ENCODE assay signal across 9 cellular contexts in the genomic region with DNA sequence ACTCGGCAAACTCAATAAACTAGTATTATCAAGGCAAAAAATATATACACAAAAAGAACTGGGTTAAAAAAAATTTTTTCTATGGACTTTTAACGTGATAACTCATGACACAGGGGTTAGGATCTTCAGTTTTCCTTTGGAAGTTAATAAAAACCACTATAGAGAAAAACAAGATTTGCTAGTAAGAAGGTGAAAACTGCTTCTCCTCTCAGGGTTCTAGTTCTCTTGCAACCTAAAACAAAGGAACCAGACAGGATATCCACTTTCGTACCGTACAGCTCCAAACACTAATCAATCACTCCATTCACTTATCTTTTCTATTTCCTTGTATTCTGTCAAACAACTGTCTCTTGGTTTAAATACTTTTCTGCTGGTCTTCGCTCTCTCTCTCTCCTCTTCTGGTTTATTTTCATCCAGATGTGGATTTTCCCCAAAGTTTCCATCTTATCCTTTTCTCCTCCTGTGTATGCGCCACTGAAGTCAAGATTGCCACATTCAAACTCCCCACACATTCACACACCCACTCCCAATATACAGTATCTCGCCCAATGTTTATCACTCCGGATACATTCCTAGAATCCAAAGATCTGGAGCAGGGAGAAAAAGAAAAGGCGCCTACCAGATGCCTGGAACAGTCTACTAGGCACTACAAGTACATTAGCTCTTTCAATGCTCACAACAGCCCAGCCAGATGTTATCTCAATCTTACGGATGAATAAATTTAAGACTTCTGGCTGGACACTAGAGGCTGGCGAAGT. TPM values are rescaled to one million over a fixed set of nuclear protein-coding genes. Genes with fewer than 3 reads are reported as not detected.
DNase-seq lines count a peak whose midpoint lies in the region; ATAC-seq and TF ChIP-seq lines count a peak whose summit lies in the region.
"Had no signal": no experiment of that assay in that cellular context is flagged by ENCODE, and none has a peak within 500 bp of the region (broad histone marks: within the 10 kb centered on the region; RNA-seq: fewer than 3 reads in every experiment).

No MANE protein-coding gene starts in this region.

- peak overlapping the region; percentile 87 to 96 (median 94) for H3K4me3 ChIP-seq in mammary epithelial cell (replicated peaks in 1 of 3; ENCODE audit: insufficient read depth in 1 of 3, low read depth in 2 of 3, low read length in 3 of 3)
- peak overlapping the region; percentile 93 to 99 for H3K4me3 ChIP-seq in mesenchymal stem cell (ENCODE audit: insufficient read depth in 1 of 2, low read depth in 1 of 2, low read length in 2 of 2)

- H4K8ac ChIP-seq in mesenchymal stem cell (ENCODE audit: low read length), result peak overlapping the region; percentile 27

- CTCF ChIA-PET in mammary epithelial cell (lab: Charles Lee; ENCODE audit: low non-redundant PET), result no interaction called here

- H3K14ac ChIP-seq in mesenchymal stem cell (ENCODE audit: low read length in 2 of 2), result no peak overlapping the region

- no peak overlapping the region for H2BK15ac ChIP-seq in mesenchymal stem cell (ENCODE audit: low read depth, poor library complexity, severe bottlenecking)

- WGBS in mammary epithelial cell (ENCODE audit: low coverage, missing lambda C conversion rate), result 22% methylated on average over 11 of the region's 11 CpGs
- WGBS in mesenchymal stem cell, result 30% methylated on average over 8 of the region's 11 CpGs

- H3K9me3 ChIP-seq in mammary epithelial cell (replicated peaks; ENCODE audit: insufficient read depth, low read length) (no peaks in the 10 kb centered on the region), mesenchymal stem cell (ENCODE audit: control insufficient read depth, low read length) (no peaks in the 10 kb centered on the region)

- intact Hi-C loops in mammary epithelial cell (cut with micrococcal nuclease), result loop anchor here (5.0 kb wide), 3 partner anchors 136 to 421 kb away; partner anchors contain the start of genes ELAPOR1 and GPSM2

- peak; percentile 20 for DNase-seq in HT-29 (ENCODE audit: low spot score)
- DNase-seq in mammary epithelial cell, result no peak
- no peak for DNase-seq in mesenchymal stem cell
- no peak for DNase-seq in activated gamma-delta T cell (lab: John Stamatoyannopoulos, UW)
- DNase-seq in activated gamma-delta T cell treated with Interleukin-2 at 50 U/mL for 16 hours, result no peak
- no peak for DNase-seq in GM10266 (ENCODE audit: extremely low spot score)
- no peak for DNase-seq in G401 (ENCODE audit: low spot score)

- no peak overlapping the region for H4K91ac ChIP-seq in mesenchymal stem cell (ENCODE audit: low read length)

- H3K4ac ChIP-seq in mesenchymal stem cell (ENCODE audit: low read depth in 1 of 2, low read length in 2 of 2), result peak overlapping the region in 1 of 2 experiments; percentile 55

- H2BK120ac ChIP-seq in mesenchymal stem cell (ENCODE audit: low read depth, low read length), result peak overlapping the region; percentile 52

- peak; percentile 3 for ATAC-seq in GM18873 (IDR thresholded peaks at IDR 0.05; ENCODE audit: low FRiP score, unreplicated experiment)

- H2AK5ac ChIP-seq in mesenchymal stem cell (ENCODE audit: low read length, severe bottlenecking), result no peak overlapping the region

- no peak overlapping the region for H3K23ac ChIP-seq in mesenchymal stem cell (ENCODE audit: low read length in 2 of 2)

- H4K20me1 ChIP-seq in mammary epithelial cell (ENCODE audit: insufficient read depth, low read length), result peaks cover 2% of the 10 kb centered on the region

- H2BK12ac ChIP-seq in mesenchymal stem cell (ENCODE audit: low read length in 2 of 2), result no peak overlapping the region

- H3K4me2 ChIP-seq in mammary epithelial cell (ENCODE audit: insufficient read depth, low read depth, low read length) (peak overlapping the region; percentile 76), mesenchymal stem cell (ENCODE audit: low read length, poor library complexity, severe bottlenecking) (peak overlapping the region; percentile 80)

- dilution Hi-C loops in mammary epithelial cell (cut with HindIII; ENCODE audit: low sequenced_read_pairs), result no loop called here

- H3K27ac ChIP-seq in mammary epithelial cell (ENCODE audit: insufficient read depth, low read depth, low read length), result peak overlapping the region; percentile 75
- H3K27ac ChIP-seq in mesenchymal stem cell (ENCODE audit: low read length, poor library complexity, severe bottlenecking), result no peak overlapping the region

- in situ Hi-C loops in mammary epithelial cell (cut with MboI; ENCODE audit: low sequenced_read_pairs in 2 of 2) (loop anchor here in 1 of 2 donors (10.0 kb wide), 1 partner anchor 53 kb away; the partner anchor contains the start of gene STXBP3), G401 (cut with HindIII; ENCODE audit: low sequenced_read_pairs) (no loop called here)

- H3K79me2 ChIP-seq in mammary epithelial cell (ENCODE audit: insufficient read depth, low read length), result peaks cover 56% of the 10 kb centered on the region

- TF ChIP-seq CTCF in mammary epithelial cell (conservative IDR thresholded peaks at IDR 0.05 in 1 of 2, IDR thresholded peaks at IDR 0.05 in 1 of 2; ENCODE audit: extremely low read depth in 1 of 2, insufficient read depth in 1 of 2, low read depth in 1 of 2, low read length in 2 of 2), result no peak
- TF ChIP-seq CTCF in GM10266 (IDR thresholded peaks at IDR 0.05; ENCODE audit: control insufficient read depth, insufficient read depth, low read depth, missing control alignments), result no peak

- BruUV-seq in mammary epithelial cell (replicated peaks; lab: Mats Ljungman, UMichigan), result no TSS peak

- H2AFZ ChIP-seq in mammary epithelial cell (ENCODE audit: low read depth, low read length) (peak overlapping the region; percentile 92), mesenchymal stem cell (ENCODE audit: low read depth, low read length) (peak overlapping the region; percentile 37)

- peak overlapping the region; percentile 92 for H3K9ac ChIP-seq in mammary epithelial cell (ENCODE audit: insufficient read depth, low read length)
- H3K9ac ChIP-seq in mesenchymal stem cell (ENCODE audit: low read length), result peak overlapping the region; percentile 97

- no peaks in the 10 kb centered on the region for H3K4me1 ChIP-seq in mammary epithelial cell (ENCODE audit: insufficient read depth, low read length)
- H3K4me1 ChIP-seq in mesenchymal stem cell (ENCODE audit: control insufficient read depth, insufficient read depth, low read depth, low read length), result no peaks in the 10 kb centered on the region

- H3K27me3 ChIP-seq in mammary epithelial cell (ENCODE audit: insufficient read depth, low read length), result no peaks in the 10 kb centered on the region
- H3K27me3 ChIP-seq in mesenchymal stem cell (ENCODE audit: control insufficient read depth in 1 of 2, insufficient read depth in 1 of 2, low read length in 2 of 2), result no peaks in the 10 kb centered on the region

- H2BK5ac ChIP-seq in mesenchymal stem cell (ENCODE audit: low read depth, low read length, poor library complexity, severe bottlenecking), result no peak overlapping the region

- peak overlapping the region in 1 of 2 experiments; percentile 48 for H3K18ac ChIP-seq in mesenchymal stem cell (ENCODE audit: low read depth in 1 of 2, low read length in 2 of 2)

- peaks cover 7% of the 10 kb centered on the region for H3K79me1 ChIP-seq in mesenchymal stem cell (replicated peaks; ENCODE audit: low read length, poor library complexity, severe bottlenecking)

- peaks cover 7% of the 10 kb centered on the region for H3K36me3 ChIP-seq in mammary epithelial cell (ENCODE audit: insufficient read depth, low read length)
- peaks cover 0 to 9% of the 10 kb centered on the region in 2 experiments for H3K36me3 ChIP-seq in mesenchymal stem cell (ENCODE audit: control insufficient read depth in 1 of 2, insufficient read depth in 2 of 2, low read depth in 1 of 2, low read length in 2 of 2)

RNA-seq across cellular contexts. Expression of gene PRPF38B, which starts 0.8 kb away (rescaled TPM):
- 28.2 and 30.0 TPM in 2 replicates for total RNA-seq in HT-29 (2014; rRNA removed; shearing (Covaris generic))
- total RNA-seq in mammary epithelial cell, result 10 to 100 TPM; 14.5 to 52.2 TPM
- polyA plus RNA-seq in mammary epithelial cell, result 20.6 TPM
- 5.2 TPM for polyA minus RNA-seq in mammary epithelial cell
- 36.3 TPM for polyA plus RNA-seq in mesenchymal stem cell (2013, experiment 1 of 2)
- 36.0 TPM for polyA plus RNA-seq in mesenchymal stem cell (2013, experiment 2 of 2)
- total RNA-seq in G401 (2014; rRNA removed; shearing (Covaris generic)), result 10.3 and 18.9 TPM in 2 replicates

RNA-seq across cellular contexts. Expression of gene FNDC7, which starts 21.4 kb away (rescaled TPM):
- not detected in 2 replicates for total RNA-seq in HT-29 (2014; rRNA removed; shearing (Covaris generic))
- not detected for total RNA-seq in mammary epithelial cell
- polyA plus RNA-seq in mammary epithelial cell, result 0.01 TPM
- not detected for polyA minus RNA-seq in mammary epithelial cell
- not detected for polyA plus RNA-seq in mesenchymal stem cell (2013, experiment 1 of 2)
- 0.01 TPM for polyA plus RNA-seq in mesenchymal stem cell (2013, experiment 2 of 2)
- not detected in 2 replicates for total RNA-seq in G401 (2014; rRNA removed; shearing (Covaris generic))
- total RNA-seq: activated CD8-positive, alpha-beta memory T cell treated with anti-CD3 and anti-CD28 coated beads for 36 hours had no signal

RNA-seq across cellular contexts. Expression of gene HENMT1, which starts 30.4 kb away (rescaled TPM):
- 15.1 and 15.2 TPM in 2 replicates for total RNA-seq in HT-29 (2014; rRNA removed; shearing (Covaris generic))
- total RNA-seq in mammary epithelial cell, result 1 to 10 TPM; 1.3 to 6.7 TPM
- polyA plus RNA-seq in mammary epithelial cell, result 1.1 TPM
- polyA minus RNA-seq in mammary epithelial cell, result not detected
- 2.1 TPM for polyA plus RNA-seq in mesenchymal stem cell (2013, experiment 1 of 2)
- 2.1 TPM for polyA plus RNA-seq in mesenchymal stem cell (2013, experiment 2 of 2)
- not detected in 2 replicates for total RNA-seq in G401 (2014; rRNA removed; shearing (Covaris generic))

RNA-seq across cellular contexts. Expression of gene STXBP3, which starts 55.2 kb away (rescaled TPM):
- total RNA-seq in HT-29 (2014; rRNA removed; shearing (Covaris generic)), result 10.1 and 14.0 TPM in 2 replicates
- 10 to 100 TPM; 41.3 to 46.9 TPM for total RNA-seq in mammary epithelial cell
- polyA plus RNA-seq in mammary epithelial cell, result 17.7 TPM
- 41.8 TPM for polyA minus RNA-seq in mammary epithelial cell
- polyA plus RNA-seq in mesenchymal stem cell (2013, experiment 1 of 2), result 21.6 TPM
- 25.4 TPM for polyA plus RNA-seq in mesenchymal stem cell (2013, experiment 2 of 2)
- total RNA-seq in G401 (2014; rRNA removed; shearing (Covaris generic)), result 21.6 and 37.2 TPM in 2 replicates
